21 cellular contexts compared by ENCODE assay signal in the genomic region with DNA sequence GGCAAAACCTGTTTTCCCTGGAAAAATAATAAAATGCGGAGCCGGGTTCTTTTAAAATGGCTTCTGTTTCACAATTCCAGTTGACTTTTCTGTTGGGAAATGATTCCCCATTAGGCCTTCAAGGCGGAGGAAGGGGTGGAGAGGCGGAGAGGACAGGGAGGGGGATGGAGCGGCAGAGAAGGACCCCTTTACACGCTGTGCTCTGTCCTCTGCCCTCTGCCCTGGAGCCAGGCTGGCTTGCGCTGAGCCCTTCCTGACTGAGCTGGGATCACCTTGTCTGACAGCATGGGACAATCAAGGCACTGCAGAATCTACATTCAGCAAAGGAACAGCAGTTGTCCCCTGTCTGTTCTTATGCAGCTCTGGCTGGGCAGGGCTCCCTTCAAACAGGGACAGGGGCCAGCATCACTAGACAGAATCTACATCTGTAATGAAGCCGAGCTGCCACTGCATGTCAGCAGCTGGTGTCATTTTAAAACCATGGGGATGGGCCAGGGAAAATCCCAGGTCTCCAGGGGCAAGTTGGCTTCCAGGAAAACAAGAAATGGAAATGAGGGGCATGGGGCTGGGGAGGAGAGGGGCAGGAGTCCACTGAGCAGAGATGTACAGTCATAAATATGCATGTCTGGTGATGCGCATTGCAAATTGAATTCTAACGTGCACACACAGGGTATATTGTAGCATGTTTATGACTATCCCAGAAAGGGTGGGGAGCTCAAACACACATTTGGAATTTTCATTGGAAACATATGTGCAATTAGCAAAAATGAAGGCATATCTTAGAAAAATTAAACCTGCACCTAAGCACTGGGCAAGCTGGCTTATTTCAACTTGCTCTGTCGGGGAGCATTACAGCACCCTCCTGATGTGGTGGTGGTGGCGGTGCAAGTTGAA.
DNase-seq lines count a peak whose midpoint lies in the region; ATAC-seq and FAIRE-seq lines count a peak whose summit lies in the region.
"Had no signal": no experiment of that assay in that cellular context is flagged by ENCODE, and none has a peak within 500 bp of the region (broad histone marks: within the 10 kb centered on the region; RNA-seq: fewer than 3 reads in every experiment).

No MANE protein-coding gene starts in this region.

- intact Hi-C loops in left ventricle myocardium superior (cut with micrococcal nuclease) = no loop called here

- H3K4me3 ChIP-seq in SK-N-MC (peak overlapping the region; percentile 55), iPS-18a (ENCODE audit: low read length) (peak overlapping the region; percentile 41), skeletal muscle satellite cell (ENCODE audit: low read length) (no peak overlapping the region)
- H3K4me3 ChIP-seq: sigmoid colon had no signal

- H3K27ac ChIP-seq in SK-N-MC (peak overlapping the region; percentile 94), iPS-18a (ENCODE audit: low read length) (no peak overlapping the region)
- H3K27ac ChIP-seq: sigmoid colon had no signal

- H3K4me2 ChIP-seq in skeletal muscle satellite cell (ENCODE audit: low read length) = no peak overlapping the region

- no peak for FAIRE-seq in frontal cortex (lab: Jason Lieb, UNC)

- DNase-seq in GM03348 (ENCODE audit: low spot score) (peak; percentile 20), SK-N-MC (ENCODE audit: low read depth, low spot score) (no peak), left ventricle myocardium superior (no peak), frontal cortex (ENCODE audit: low spot score in 2 of 2) (no peak), globus pallidus (ENCODE audit: low spot score) (no peak)
- DNase-seq: activated CD4-positive, alpha-beta T cell treated with anti-CD3 and anti-CD28 coated beads for 4 hours; activated naive CD8-positive, alpha-beta T cell treated with anti-CD3 and anti-CD28 coated beads for 36 hours; DND-41; effector memory CD8-positive, alpha-beta T cell; kidney glomerular epithelial cell; MM.1S; naive thymus-derived CD4-positive, alpha-beta T cell; NCI-H1694; SIG-M5; sigmoid colon; stimulated activated CD4-positive, alpha-beta T cell treated with anti-CD3 and anti-CD28 coated beads, Interleukin-1b, Interleukin-23, amount 100 ng/mL, for 48 hours; T-cell had no signal

- H3K9me3 ChIP-seq in SK-N-MC (ENCODE audit: low read depth, low read length) (no peaks in the 10 kb centered on the region), iPS-18a (ENCODE audit: control insufficient read depth, low read depth, low read length) (no peaks in the 10 kb centered on the region), skeletal muscle satellite cell (replicated peaks; ENCODE audit: low read length) (no peaks in the 10 kb centered on the region)
- H3K9me3 ChIP-seq: sigmoid colon had no signal

- H3K9ac ChIP-seq in SK-N-MC (ENCODE audit: insufficient read length) = peak overlapping the region; percentile 65
- no peak overlapping the region for H3K9ac ChIP-seq in iPS-18a (ENCODE audit: low read length)
- peak overlapping the region; percentile 57 for H3K9ac ChIP-seq in skeletal muscle satellite cell (ENCODE audit: low read depth, low read length)

- no peaks in the 10 kb centered on the region for H3K36me3 ChIP-seq in SK-N-MC (ENCODE audit: insufficient read depth, low read length)
- H3K36me3 ChIP-seq in iPS-18a (ENCODE audit: control insufficient read depth, low read depth, low read length) = no peaks in the 10 kb centered on the region
- H3K36me3 ChIP-seq in skeletal muscle satellite cell (ENCODE audit: insufficient read depth, low read length) = no peaks in the 10 kb centered on the region
- H3K36me3 ChIP-seq: sigmoid colon had no signal

- H3K27me3 ChIP-seq in iPS-18a (ENCODE audit: control insufficient read depth, insufficient read depth, low read length) (no peaks in the 10 kb centered on the region), skeletal muscle satellite cell (ENCODE audit: control insufficient read depth, insufficient read depth, low read length) (no peaks in the 10 kb centered on the region)
- H3K27me3 ChIP-seq: sigmoid colon had no signal

- H3K4me1 ChIP-seq in iPS-18a (ENCODE audit: control insufficient read depth, low read depth, low read length) (peaks cover 7% of the 10 kb centered on the region), skeletal muscle satellite cell (ENCODE audit: control insufficient read depth, insufficient read depth, low read length) (peaks cover 25% of the 10 kb centered on the region)

- no peak for ATAC-seq in left ventricle myocardium superior
- ATAC-seq: activated T-helper 17 cell treated with anti-CD3 and anti-CD28 coated beads, Interleukin-2, amount 50 U/mL, for 72 hours; effector memory CD8-positive, alpha-beta T cell; naive thymus-derived CD4-positive, alpha-beta T cell; stimulated activated memory B cell treated with anti-CD40 and anti-IgM and Interleukin-4, amounts not matched to agents 10 μg/mL and 1 μg/mL and 100 μg/mL, for 72 hours; T-cell had no signal
